In genomic region chr11:119084663-119085522, GRCh38 we compare ENCODE assay signal across 8 cellular contexts. TPM values are rescaled to one million over a fixed set of nuclear protein-coding genes. Genes with fewer than 3 reads are reported as not detected.
DNase-seq lines count a peak whose midpoint lies in the region; ATAC-seq, FAIRE-seq and TF ChIP-seq lines count a peak whose summit lies in the region.

Gene HMBS (plus strand): TSS chr11:119084881. CDS start chr11:119085034, 153 bp downstream.

- ATAC-seq in natural killer cell treated with Interleukin-12 subunit alpha and Interleukin-12 subunit beta and Interleukin-15 and Interleukin-18, amount 100 ng/mL, for 72 hours, result peak; percentile 96 to 97
- ATAC-seq in stimulated activated naive CD8-positive, alpha-beta T cell treated with anti-CD3 and anti-CD28 coated beads, Interleukin-15, Interleukin-2, amounts not matched to agents 100 U/mL and 50 U/mL, for 24 hours, result peak; percentile 94

- FAIRE-seq in H54 (lab: Jason Lieb, UNC), result peak; percentile 73

- H3F3A ChIP-seq in Loucy (ENCODE audit: low read depth), result peaks cover 14% of the 10 kb centered on the region

- peak within 1 kb of the TSS; percentile 89 for H3K9ac ChIP-seq in Loucy (ENCODE audit: low read depth, low read length, poor library complexity, severe bottlenecking)

- TF ChIP-seq CTCF in Loucy (conservative IDR thresholded peaks at IDR 0.05; ENCODE audit: low read length) (no peak), fibroblast of pulmonary artery (IDR thresholded peaks at IDR 0.05; ENCODE audit: low read length, missing control alignments) (no peak)

- peaks cover 6% of the 10 kb centered on the region for H4K20me1 ChIP-seq in Loucy (ENCODE audit: insufficient read depth, low read length, poor library complexity, severe bottlenecking)

- peak; percentile 96 for DNase-seq in EL
- peak; percentile 72 for DNase-seq in H54 (ENCODE audit: insufficient read length, low spot score)
- DNase-seq in activated T-helper 9 cell treated with anti-CD3 and anti-CD28 coated beads, Interleukin-2, amount 50 U/mL, for 16 hours (ENCODE audit: low read depth), result peak; percentile 85
- DNase-seq in fibroblast of pulmonary artery (ENCODE audit: low read depth), result peak; percentile 96
- peak; percentile 94 for DNase-seq in natural killer cell treated with Interleukin-12 subunit alpha and Interleukin-12 subunit beta and Interleukin-15 and Interleukin-18, amount 100 ng/mL, for 72 hours (ENCODE audit: low spot score)
- peak; percentile 93 for DNase-seq in stimulated activated naive CD8-positive, alpha-beta T cell treated with anti-CD3 and anti-CD28 coated beads, Interleukin-15, Interleukin-2, amounts not matched to agents 100 U/mL and 50 U/mL, for 24 hours

- H3K79me2 ChIP-seq in Loucy (ENCODE audit: insufficient read depth, low read length), result peaks cover 36% of the 10 kb centered on the region

- H3K9me3 Mint-ChIP-seq in natural killer cell treated with Interleukin-12 subunit alpha and Interleukin-12 subunit beta and Interleukin-15 and Interleukin-18, amount 100 ng/mL, for 72 hours, result no peaks in the 10 kb centered on the region

- H3K36me3 ChIP-seq in Loucy (ENCODE audit: insufficient read depth, low read length), result peaks cover 14% of the 10 kb centered on the region; the same call in 1 of the 2 replicates

- peaks cover 49% of the 10 kb centered on the region for H3K4me1 ChIP-seq in Loucy (ENCODE audit: insufficient read depth, low read length, poor library complexity, severe bottlenecking)

- H3K9me2 ChIP-seq in Loucy (replicated peaks; ENCODE audit: low read depth, low read length), result no peaks in the 10 kb centered on the region

- no peaks in the 10 kb centered on the region for H3K9me3 ChIP-seq in Loucy (ENCODE audit: insufficient read depth, low read depth, low read length)

- H3K27ac Mint-ChIP-seq in natural killer cell treated with Interleukin-12 subunit alpha and Interleukin-12 subunit beta and Interleukin-15 and Interleukin-18, amount 100 ng/mL, for 72 hours, result peak within 1 kb of the TSS; percentile 87 to 94

- H3K27me3 ChIP-seq in Loucy (ENCODE audit: insufficient read depth, low read length, poor library complexity, severe bottlenecking), result no peaks in the 10 kb centered on the region

- peak within 1 kb of the TSS; percentile 98 for H2AFZ ChIP-seq in Loucy (ENCODE audit: low read length)

- H3K27me3 Mint-ChIP-seq in natural killer cell treated with Interleukin-12 subunit alpha and Interleukin-12 subunit beta and Interleukin-15 and Interleukin-18, amount 100 ng/mL, for 72 hours, result no peaks in the 10 kb centered on the region

- peak within 1 kb of the TSS; percentile 93 for H3K4me3 Mint-ChIP-seq in natural killer cell treated with Interleukin-12 subunit alpha and Interleukin-12 subunit beta and Interleukin-15 and Interleukin-18, amount 100 ng/mL, for 72 hours

- H3K4me3 ChIP-seq in Loucy (ENCODE audit: low read length, poor library complexity, severe bottlenecking), result peak within 1 kb of the TSS; percentile 99
- H3K4me3 ChIP-seq in fibroblast of pulmonary artery (replicated peaks; ENCODE audit: low read depth, low read length), result peak within 1 kb of the TSS; percentile 93

- H3K36me3 Mint-ChIP-seq in natural killer cell treated with Interleukin-12 subunit alpha and Interleukin-12 subunit beta and Interleukin-15 and Interleukin-18, amount 100 ng/mL, for 72 hours, result peaks cover 7% of the 10 kb centered on the region

- peaks cover 14 to 25% of the 10 kb centered on the region in 2 donors for H3K4me1 Mint-ChIP-seq in natural killer cell treated with Interleukin-12 subunit alpha and Interleukin-12 subunit beta and Interleukin-15 and Interleukin-18, amount 100 ng/mL, for 72 hours (ENCODE audit: low read depth in 2 of 2)

- H3K4me2 ChIP-seq in Loucy (ENCODE audit: low read depth, low read length, poor library complexity, severe bottlenecking), result peak within 1 kb of the TSS; percentile 100

- TF ChIP-seq POLR2A in H54 (IDR thresholded peaks at IDR 0.05; ENCODE audit: low read depth, low read length) (peak; percentile 65; the same call in 1 of the 2 replicates), Raji (IDR thresholded peaks at IDR 0.05; ENCODE audit: insufficient read depth, low read depth, low read length) (peak; percentile 93)

RNA-seq across cellular contexts. Expression of gene HMBS, which starts in this region (rescaled TPM):
- total RNA-seq in natural killer cell treated with Interleukin-12 subunit alpha and Interleukin-12 subunit beta and Interleukin-15 and Interleukin-18, amount 100 ng/mL, for 72 hours, result 10 to 100 TPM; 18.0 to 53.9 TPM

Comparison
In these comparisons a context has a peak if more than half of its experiments do, and no peak if none do; other contexts are left out.
1. Peak in every context shown above with its lines: DNase-seq, ATAC-seq and H3K4me3 ChIP-seq.